ENCODE assay signal across 13 cellular contexts in genomic region chr18:80253236-80253635, GRCh38. TPM values are rescaled to one million over a fixed set of nuclear protein-coding genes. Genes with fewer than 3 reads are reported as not detected.
DNase-seq lines count a peak whose midpoint lies in the region; ATAC-seq and TF ChIP-seq lines count a peak whose summit lies in the region.
"Had no signal": no experiment of that assay in that cellular context is flagged by ENCODE, and none has a peak within 500 bp of the region (broad histone marks: within the 10 kb centered on the region; RNA-seq: fewer than 3 reads in every experiment).

No MANE protein-coding gene starts in this region.

- no peaks in the 10 kb centered on the region for H3K79me2 ChIP-seq in hepatocyte

- no peaks in the 10 kb centered on the region for H3K9me3 Mint-ChIP-seq in osteocyte (ENCODE audit: unreplicated experiment)
- no peaks in the 10 kb centered on the region for H3K9me3 Mint-ChIP-seq in immature natural killer cell
- no peaks in the 10 kb centered on the region for H3K9me3 Mint-ChIP-seq in activated naive CD8-positive, alpha-beta T cell treated with anti-CD3 and anti-CD28 coated beads, Interleukin-2, amount 50 U/mL, for 24 hours
- H3K9me3 Mint-ChIP-seq: CD8-positive, alpha-beta memory T cell had no signal

- H3K27me3 Mint-ChIP-seq in osteocyte (ENCODE audit: unreplicated experiment) (peaks cover 5% of the 10 kb centered on the region), immature natural killer cell (ENCODE audit: low read depth in 3 of 3) (peaks cover 0 to 2% (median 0%) of the 10 kb centered on the region in 3 donors)
- peaks cover 9% of the 10 kb centered on the region for H3K27me3 Mint-ChIP-seq in activated naive CD8-positive, alpha-beta T cell treated with anti-CD3 and anti-CD28 coated beads, Interleukin-2, amount 50 U/mL, for 24 hours

- no peaks in the 10 kb centered on the region for H3K36me3 ChIP-seq in hepatocyte (replicated peaks; ENCODE audit: insufficient read depth, low read depth)
- H3K36me3 ChIP-seq: BLaER1, HAP-1 had no signal

- no peak overlapping the region for H2AFZ ChIP-seq in hepatocyte

- no peaks in the 10 kb centered on the region for H4K20me1 ChIP-seq in hepatocyte (ENCODE audit: insufficient read depth, poor library complexity, severe bottlenecking)
- H4K20me1 ChIP-seq: BLaER1 had no signal

- TF ChIP-seq CTCF in hepatocyte (IDR thresholded peaks at IDR 0.05; ENCODE audit: poor library complexity) (no peak), osteocyte (IDR thresholded peaks at IDR 0.05) (no peak)

- no peaks in the 10 kb centered on the region for H3K9me2 ChIP-seq in hepatocyte (replicated peaks; ENCODE audit: insufficient read depth)

- 96% methylated on average over 7 of the region's 8 CpGs for WGBS in hepatocyte (ENCODE audit: low lambda C conversion rate, missing lambda C conversion rate)

- no peak overlapping the region for H3K27ac Mint-ChIP-seq in osteocyte (ENCODE audit: unreplicated experiment)
- H3K27ac Mint-ChIP-seq in immature natural killer cell, result no peak overlapping the region
- no peak overlapping the region for H3K27ac Mint-ChIP-seq in activated naive CD8-positive, alpha-beta T cell treated with anti-CD3 and anti-CD28 coated beads, Interleukin-2, amount 50 U/mL, for 24 hours

- H3K4me1 ChIP-seq in hepatocyte (ENCODE audit: insufficient read depth), result no peaks in the 10 kb centered on the region
- H3K4me1 ChIP-seq: HAP-1 had no signal

- H3K36me3 Mint-ChIP-seq in osteocyte (ENCODE audit: unreplicated experiment) (no peaks in the 10 kb centered on the region), immature natural killer cell (no peaks in the 10 kb centered on the region)
- H3K36me3 Mint-ChIP-seq in activated naive CD8-positive, alpha-beta T cell treated with anti-CD3 and anti-CD28 coated beads, Interleukin-2, amount 50 U/mL, for 24 hours (ENCODE audit: low read depth), result no peaks in the 10 kb centered on the region
- H3K36me3 Mint-ChIP-seq: CD8-positive, alpha-beta memory T cell had no signal

- H3K27me3 ChIP-seq in hepatocyte, result no peaks in the 10 kb centered on the region
- H3K27me3 ChIP-seq: BLaER1 had no signal

- no peak overlapping the region for H3K4me3 Mint-ChIP-seq in osteocyte (ENCODE audit: unreplicated experiment)
- no peak overlapping the region for H3K4me3 Mint-ChIP-seq in immature natural killer cell
- no peak overlapping the region for H3K4me3 Mint-ChIP-seq in activated naive CD8-positive, alpha-beta T cell treated with anti-CD3 and anti-CD28 coated beads, Interleukin-2, amount 50 U/mL, for 24 hours
- H3K4me3 Mint-ChIP-seq: CD8-positive, alpha-beta memory T cell had no signal

- peaks cover 2% of the 10 kb centered on the region for H3K4me1 Mint-ChIP-seq in osteocyte (ENCODE audit: unreplicated experiment)
- H3K4me1 Mint-ChIP-seq in immature natural killer cell, result no peaks in the 10 kb centered on the region
- no peaks in the 10 kb centered on the region for H3K4me1 Mint-ChIP-seq in activated naive CD8-positive, alpha-beta T cell treated with anti-CD3 and anti-CD28 coated beads, Interleukin-2, amount 50 U/mL, for 24 hours
- H3K4me1 Mint-ChIP-seq: CD8-positive, alpha-beta memory T cell had no signal

- peak; percentile 11 to 13 for DNase-seq in activated T-cell treated with anti-CD3 and anti-CD28 coated beads, Interleukin-2, amount 50 U/mL, for 48 hours
- DNase-seq in activated T-cell treated with anti-CD3 and anti-CD28 coated beads, Interleukin-2, amount 50 U/mL, for 1 hour, result no peak
- DNase-seq in hepatocyte (ENCODE audit: low spot score) (peak; percentile 1), osteocyte (ENCODE audit: extremely low spot score, unreplicated experiment) (peak; percentile 60), immature natural killer cell (no peak), NCI-H2029 treated with DMSO at 0.1 percent for 48 hours (lab: John Stamatoyannopoulos, UW) (no peak)
- DNase-seq in activated naive CD8-positive, alpha-beta T cell treated with anti-CD3 and anti-CD28 coated beads, Interleukin-2, amount 50 U/mL, for 24 hours, result no peak
- DNase-seq: 8988T, AML-193, GF-D8 had no signal

- ATAC-seq in activated naive CD8-positive, alpha-beta T cell treated with anti-CD3 and anti-CD28 coated beads, Interleukin-2, amount 50 U/mL, for 24 hours, result no peak

- H3K4me2 ChIP-seq in hepatocyte, result no peak overlapping the region
- H3K4me2 ChIP-seq: BLaER1 had no signal

- no peak overlapping the region for H3K4me3 ChIP-seq in hepatocyte
- H3K4me3 ChIP-seq: BLaER1, HAP-1 had no signal

- H3K27ac ChIP-seq in hepatocyte, result no peak overlapping the region
- H3K27ac ChIP-seq: BLaER1 had no signal

- H3K9me3 ChIP-seq in hepatocyte (ENCODE audit: low read depth), result no peaks in the 10 kb centered on the region
- H3K9me3 ChIP-seq: HAP-1 had no signal

RNA-seq across cellular contexts. Expression of gene PARD6G, which starts 5.9 kb away (rescaled TPM):
- 11.7 and 11.8 TPM in 2 replicates for total RNA-seq in hepatocyte
- polyA plus RNA-seq in hepatocyte, result 8.2 and 12.1 TPM in 2 replicates
- total RNA-seq in osteocyte, result 16.5 and 18.9 TPM in 2 replicates
- under 1 TPM in 2 of 3 donors, not detected in 1; 0.06 to 0.34 TPM for polyA plus RNA-seq in immature natural killer cell

Comparison
In these comparisons a context has a peak if more than half of its experiments do, and no peak if none do; other contexts are left out.
1. DNase-seq: peak in activated T-cell treated with anti-CD3 and anti-CD28 coated beads, Interleukin-2, amount 50 U/mL, for 48 hours (2 of 2), hepatocyte (single experiment) and osteocyte (single experiment); none in activated T-cell treated with anti-CD3 and anti-CD28 coated beads, Interleukin-2, amount 50 U/mL, for 1 hour (single experiment), immature natural killer cell (0 of 3), activated naive CD8-positive, alpha-beta T cell treated with anti-CD3 and anti-CD28 coated beads, Interleukin-2, amount 50 U/mL, for 24 hours (single experiment) and NCI-H2029 treated with DMSO at 0.1 percent for 48 hours (single experiment).